Comparison of ENCODE assay signal across 1 cellular context in genomic region chr1:228084797-228085196, GRCh38.
TF ChIP-seq lines count a peak whose summit lies in the region.

No MANE protein-coding gene starts in this region.

TF ChIP-seq in HepG2, 621 proteins besides CTCF, POLR2A, EP300 and RAD21:
- peak; percentile 37; the same call in 1 of the 2 replicates for TF ChIP-seq NR2F6 (IDR thresholded peaks at IDR 0.05)
- 0 out of 2 replicates have a peak, but pooled peaks have one; percentile 16 for TF ChIP-seq NR2F6 (CRISPR knock-in tag; IDR thresholded peaks at IDR 0.05)
- no peak for TF ChIP-seq ATF6 (CRISPR knock-in tag; conservative IDR thresholded peaks at IDR 0.05)
- TF ChIP-seq CHCHD3 (CRISPR knock-in tag; IDR thresholded peaks at IDR 0.05), result no peak
